ENCODE assay signal across 8 cellular contexts in genomic region chr10:70886921-70887665, GRCh38. TPM values are rescaled to one million over a fixed set of nuclear protein-coding genes. Genes with fewer than 3 reads are reported as not detected.
DNase-seq lines count a peak whose midpoint lies in the region; ATAC-seq and TF ChIP-seq lines count a peak whose summit lies in the region.

No MANE protein-coding gene starts in this region.

- H3K36me3 ChIP-seq in CD4-positive, CD25-positive, alpha-beta regulatory T cell (ENCODE audit: control insufficient read depth, insufficient read depth, low read length) = peaks cover 17% of the 10 kb centered on the region
- H3K36me3 ChIP-seq in OCI-LY7 (ENCODE audit: insufficient read depth, low read length) (no peaks in the 10 kb centered on the region), endocrine pancreas (ENCODE audit: control insufficient read depth, insufficient read depth, low read length) (peaks cover 2% of the 10 kb centered on the region), neuron (ENCODE audit: insufficient read depth, low read length) (peaks cover 6% of the 10 kb centered on the region)

- peak overlapping the region; percentile 87; the same call in 1 of the 2 replicates for H3K4me2 ChIP-seq in OCI-LY7 (ENCODE audit: low read length)

- H3K9me3 ChIP-seq in CD4-positive, CD25-positive, alpha-beta regulatory T cell (ENCODE audit: control insufficient read depth in 2 of 2, low read length in 2 of 2) = no peaks in the 10 kb centered on the region
- no peaks in the 10 kb centered on the region for H3K9me3 ChIP-seq in OCI-LY7 (ENCODE audit: low read length)
- H3K9me3 ChIP-seq in endocrine pancreas (ENCODE audit: control insufficient read depth, low read length) = no peaks in the 10 kb centered on the region
- no peaks in the 10 kb centered on the region for H3K9me3 ChIP-seq in neuron (ENCODE audit: low read length)

- H3K27me3 Mint-ChIP-seq in CD4-positive, CD25-positive, alpha-beta regulatory T cell = no peaks in the 10 kb centered on the region

- no peak for ATAC-seq in CD4-positive, CD25-positive, alpha-beta regulatory T cell (ENCODE audit: low read depth in 2 of 2)
- ATAC-seq in GM21381 (IDR thresholded peaks at IDR 0.05; ENCODE audit: unreplicated experiment) (no peak), GM18867 (IDR thresholded peaks at IDR 0.05; ENCODE audit: unreplicated experiment) (no peak)

- peaks cover 16% of the 10 kb centered on the region for H3K36me3 Mint-ChIP-seq in CD4-positive, CD25-positive, alpha-beta regulatory T cell

- H3K9me2 ChIP-seq in OCI-LY7 (ENCODE audit: insufficient read depth, low read length) = no peaks in the 10 kb centered on the region

- peak overlapping the region; percentile 75 for H3K27ac ChIP-seq in CD4-positive, CD25-positive, alpha-beta regulatory T cell (ENCODE audit: insufficient read depth, low read length, poor library complexity, severe bottlenecking)
- no peak overlapping the region for H3K27ac ChIP-seq in OCI-LY7 (ENCODE audit: low read depth, low read length, poor library complexity, severe bottlenecking)

- peak overlapping the region; percentile 67 to 90 (median 84) for H3K4me3 Mint-ChIP-seq in CD4-positive, CD25-positive, alpha-beta regulatory T cell

- peaks cover 2 to 23% (median 13%) of the 10 kb centered on the region in 4 donors for H3K4me1 Mint-ChIP-seq in CD4-positive, CD25-positive, alpha-beta regulatory T cell

- TF ChIP-seq CTCF in OCI-LY7 (conservative IDR thresholded peaks at IDR 0.05; ENCODE audit: low read length) = no peak

- H3K9ac ChIP-seq in endocrine pancreas (ENCODE audit: control insufficient read depth, insufficient read depth, low read length) = peak overlapping the region; percentile 79

- no peaks in the 10 kb centered on the region for H4K20me1 ChIP-seq in OCI-LY7 (ENCODE audit: insufficient read depth, low read length)

- H3K4me3 ChIP-seq in CD4-positive, CD25-positive, alpha-beta regulatory T cell (ENCODE audit: low read depth, low read length) = peak overlapping the region; percentile 10
- H3K4me3 ChIP-seq in OCI-LY7 (ENCODE audit: low read depth, low read length, poor library complexity, severe bottlenecking) (no peak overlapping the region), endocrine pancreas (ENCODE audit: control insufficient read depth, insufficient read depth, low read length) (peak overlapping the region; percentile 56), neuron (ENCODE audit: low read length) (peak overlapping the region; percentile 76)

- no peak for DNase-seq in CD4-positive, CD25-positive, alpha-beta regulatory T cell
- no peak for DNase-seq in OCI-LY7 (ENCODE audit: low spot score)
- no peak for DNase-seq in NCI-H69 (lab: John Stamatoyannopoulos, UW)
- DNase-seq in NCI-H2107 treated with DMSO at 0.1 percent for 48 hours (lab: John Stamatoyannopoulos, UW; ENCODE audit: unreplicated experiment) = no peak

- no peaks in the 10 kb centered on the region for H3K27me3 ChIP-seq in CD4-positive, CD25-positive, alpha-beta regulatory T cell (ENCODE audit: control insufficient read depth, insufficient read depth, low read length)
- H3K27me3 ChIP-seq in endocrine pancreas (ENCODE audit: control insufficient read depth, insufficient read depth, low read length) = no peaks in the 10 kb centered on the region
- no peaks in the 10 kb centered on the region for H3K27me3 ChIP-seq in neuron (ENCODE audit: insufficient read depth, low read length)

- CTCF ChIA-PET in OCI-LY7 (lab: Charles Lee; ENCODE audit: unreplicated experiment) = no interaction called here

- no peaks in the 10 kb centered on the region for H3K9me3 Mint-ChIP-seq in CD4-positive, CD25-positive, alpha-beta regulatory T cell

- peak overlapping the region; percentile 23 to 91 (median 88) for H3K27ac Mint-ChIP-seq in CD4-positive, CD25-positive, alpha-beta regulatory T cell

- BruUV-seq in OCI-LY7 (replicated peaks; lab: Mats Ljungman, UMichigan) = no TSS peak

- H3K4me1 ChIP-seq in CD4-positive, CD25-positive, alpha-beta regulatory T cell (ENCODE audit: control insufficient read depth, insufficient read depth, low read length, poor library complexity, severe bottlenecking) = peaks cover 18% of the 10 kb centered on the region
- H3K4me1 ChIP-seq in OCI-LY7 (ENCODE audit: insufficient read depth, low read length, poor library complexity, severe bottlenecking) (peaks cover 5% of the 10 kb centered on the region), endocrine pancreas (ENCODE audit: control insufficient read depth, insufficient read depth, low read length) (no peaks in the 10 kb centered on the region), neuron (ENCODE audit: insufficient read depth, low read length) (peaks cover 9% of the 10 kb centered on the region)

- peak overlapping the region; percentile 90; the same call in 1 of the 2 replicates for H2AFZ ChIP-seq in OCI-LY7 (ENCODE audit: low read length)
- H2AFZ ChIP-seq in neuron (ENCODE audit: low read depth, low read length) = peak overlapping the region; percentile 90

- no peaks in the 10 kb centered on the region for H3K79me2 ChIP-seq in OCI-LY7 (ENCODE audit: insufficient read depth, low read depth, low read length)

- intact Hi-C loops in OCI-LY7 (cut with micrococcal nuclease; ENCODE audit: unreplicated experiment) = no loop called here

- POLR2A ChIA-PET in OCI-LY7 (lab: Charles Lee) = interaction anchor here (1.1 kb wide), 1 partner anchor 483 kb away, joined by 3 read pairs; the partner anchor contains the start of gene EIF4EBP2

RNA-seq across cellular contexts. Expression of gene PCBD1, which starts 1.3 kb away (rescaled TPM):
- 14.0 TPM for total RNA-seq in CD4-positive, CD25-positive, alpha-beta regulatory T cell
- 10 to 100 TPM; 28.1 to 41.7 (median 32.0) TPM for polyA plus RNA-seq in CD4-positive, CD25-positive, alpha-beta regulatory T cell
- total RNA-seq in OCI-LY7 (2014; rRNA removed; shearing (Covaris generic)) = 4.9 and 7.9 TPM in 2 replicates
- total RNA-seq in OCI-LY7 (2022) = 20.7 and 25.4 TPM in 2 replicates
